In the genomic region with DNA sequence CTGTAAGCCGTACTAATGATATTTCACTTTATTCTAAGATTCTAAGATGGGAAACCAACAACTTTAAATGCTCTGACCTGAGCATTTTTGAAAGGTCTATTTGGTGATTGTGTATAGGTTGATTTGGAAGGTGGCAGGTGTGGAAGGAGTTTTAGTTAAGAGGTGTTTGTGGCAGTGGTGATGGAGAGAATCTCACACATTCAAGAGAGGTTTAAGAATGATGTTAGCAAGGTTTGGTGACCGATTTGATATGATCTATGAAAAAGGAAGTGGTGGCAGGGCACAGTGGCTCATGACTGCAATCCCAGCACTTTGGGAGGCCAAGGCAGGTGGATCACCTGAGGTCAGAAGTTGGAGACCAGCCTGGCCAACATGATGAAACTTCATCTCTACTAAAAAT, we compare ENCODE assay signal across 20 cellular contexts.
A peak's percentile ranks its signal among the peaks of the same experiment; 100 is the strongest.
DNase-seq lines count a peak whose midpoint lies in the region; ATAC-seq lines count a peak whose summit lies in the region.
"Had no signal": no experiment of that assay in that cellular context is flagged by ENCODE, and none has a peak within 500 bp of the region (broad histone marks: within the 10 kb centered on the region; RNA-seq: fewer than 3 reads in every experiment).

No MANE protein-coding gene starts in this region.

- H3K36me3 Mint-ChIP-seq in activated naive CD4-positive, alpha-beta T cell treated with anti-CD3 and anti-CD28 coated beads, Interleukin-2, amount 50 U/mL, for 24 hours: no peaks in the 10 kb centered on the region
- no peaks in the 10 kb centered on the region for H3K36me3 Mint-ChIP-seq in activated naive CD4-positive, alpha-beta T cell treated with anti-CD3 and anti-CD28 coated beads for 36 hours (ENCODE audit: low read depth)
- H3K36me3 Mint-ChIP-seq in T-helper 1 cell treated with Interleukin-12 subunit alpha and Interleukin-12 subunit beta and Interleukin-4 antibody, amounts not matched to agents 30 μg/mL and 1 μg/mL, for 36 hours (ENCODE audit: low read depth): peaks cover 5% of the 10 kb centered on the region
- H3K36me3 Mint-ChIP-seq in central memory CD8-positive, alpha-beta T cell (ENCODE audit: insufficient read depth): peaks cover 5% of the 10 kb centered on the region
- H3K36me3 Mint-ChIP-seq: IgD-negative memory B cell had no signal

- ATAC-seq in central memory CD8-positive, alpha-beta T cell (replicated peaks; ENCODE audit: extremely low read depth, poor library complexity, severe bottlenecking): peak; percentile 81
- ATAC-seq in HG02870 (IDR thresholded peaks at IDR 0.05; ENCODE audit: unreplicated experiment): no peak
- ATAC-seq: gastroesophageal sphincter had no signal

- DNase-seq in activated naive CD4-positive, alpha-beta T cell treated with anti-CD3 and anti-CD28 coated beads for 36 hours: no peak
- peak in 1 of 2 donors; percentile 15 for DNase-seq in central memory CD8-positive, alpha-beta T cell (ENCODE audit: low spot score in 2 of 2)
- DNase-seq in GDM1 (lab: John Stamatoyannopoulos, UW) (no peak), T1000 (lab: John Stamatoyannopoulos, UW) (no peak)
- DNase-seq: activated T-cell treated with anti-CD3 and anti-CD28 coated beads for 4 hours; colonic mucosa; effector CD4-positive, alpha-beta T cell; kidney glomerular epithelial cell; midbrain; NCI-H446 treated with DMSO at 0.1 percent for 48 hours; NCI-H774; SHP77 treated with DMSO at 0.1 percent for 48 hours; sigmoid colon; stimulated activated CD4-positive, alpha-beta T cell treated with anti-CD3 and anti-CD28 coated beads, Interleukin-12 subunit alpha, Interleukin-12 subunit beta, amount 100 ng/mL, for 4 hours had no signal

- H3K9me3 Mint-ChIP-seq in activated naive CD4-positive, alpha-beta T cell treated with anti-CD3 and anti-CD28 coated beads, Interleukin-2, amount 50 U/mL, for 24 hours: no peaks in the 10 kb centered on the region
- H3K9me3 Mint-ChIP-seq in activated naive CD4-positive, alpha-beta T cell treated with anti-CD3 and anti-CD28 coated beads for 36 hours: peaks cover 2% of the 10 kb centered on the region
- no peaks in the 10 kb centered on the region for H3K9me3 Mint-ChIP-seq in T-helper 1 cell treated with Interleukin-12 subunit alpha and Interleukin-12 subunit beta and Interleukin-4 antibody, amounts not matched to agents 30 μg/mL and 1 μg/mL, for 36 hours
- no peaks in the 10 kb centered on the region for H3K9me3 Mint-ChIP-seq in central memory CD8-positive, alpha-beta T cell
- H3K9me3 Mint-ChIP-seq: IgD-negative memory B cell, nephron had no signal

- H3K4me1 Mint-ChIP-seq in activated naive CD4-positive, alpha-beta T cell treated with anti-CD3 and anti-CD28 coated beads, Interleukin-2, amount 50 U/mL, for 24 hours: peaks cover 64% of the 10 kb centered on the region
- peaks cover 48% of the 10 kb centered on the region for H3K4me1 Mint-ChIP-seq in activated naive CD4-positive, alpha-beta T cell treated with anti-CD3 and anti-CD28 coated beads for 36 hours (ENCODE audit: low read depth)
- H3K4me1 Mint-ChIP-seq in T-helper 1 cell treated with Interleukin-12 subunit alpha and Interleukin-12 subunit beta and Interleukin-4 antibody, amounts not matched to agents 30 μg/mL and 1 μg/mL, for 36 hours (ENCODE audit: low read depth): peaks cover 45% of the 10 kb centered on the region
- H3K4me1 Mint-ChIP-seq in central memory CD8-positive, alpha-beta T cell: peaks cover 64% of the 10 kb centered on the region

- CTCF ChIA-PET in activated naive CD4-positive, alpha-beta T cell treated with anti-CD3 and anti-CD28 coated beads for 36 hours (lab: Charles Lee): no interaction called here

- peak overlapping the region; percentile 1 for H3K27ac Mint-ChIP-seq in activated naive CD4-positive, alpha-beta T cell treated with anti-CD3 and anti-CD28 coated beads, Interleukin-2, amount 50 U/mL, for 24 hours
- no peak overlapping the region for H3K27ac Mint-ChIP-seq in activated naive CD4-positive, alpha-beta T cell treated with anti-CD3 and anti-CD28 coated beads for 36 hours
- peak overlapping the region; percentile 88 for H3K27ac Mint-ChIP-seq in T-helper 1 cell treated with Interleukin-12 subunit alpha and Interleukin-12 subunit beta and Interleukin-4 antibody, amounts not matched to agents 30 μg/mL and 1 μg/mL, for 36 hours
- peak overlapping the region; percentile 53 for H3K27ac Mint-ChIP-seq in central memory CD8-positive, alpha-beta T cell (ENCODE audit: low read depth)
- H3K27ac Mint-ChIP-seq: nephron had no signal

- H3K4me3 Mint-ChIP-seq in activated naive CD4-positive, alpha-beta T cell treated with anti-CD3 and anti-CD28 coated beads, Interleukin-2, amount 50 U/mL, for 24 hours: peak overlapping the region; percentile 3
- no peak overlapping the region for H3K4me3 Mint-ChIP-seq in activated naive CD4-positive, alpha-beta T cell treated with anti-CD3 and anti-CD28 coated beads for 36 hours
- peak overlapping the region; percentile 11 for H3K4me3 Mint-ChIP-seq in T-helper 1 cell treated with Interleukin-12 subunit alpha and Interleukin-12 subunit beta and Interleukin-4 antibody, amounts not matched to agents 30 μg/mL and 1 μg/mL, for 36 hours
- H3K4me3 Mint-ChIP-seq in central memory CD8-positive, alpha-beta T cell: peak overlapping the region; percentile 57
- H3K4me3 Mint-ChIP-seq: IgD-negative memory B cell, nephron had no signal

- intact Hi-C loops in activated naive CD4-positive, alpha-beta T cell treated with anti-CD3 and anti-CD28 coated beads for 36 hours (cut with micrococcal nuclease): loop anchor here (1.0 to 10.0 kb wide), 5 partner anchors 21 to 949 kb away; no protein-coding TSS in a partner anchor

- H3K27me3 Mint-ChIP-seq in activated naive CD4-positive, alpha-beta T cell treated with anti-CD3 and anti-CD28 coated beads, Interleukin-2, amount 50 U/mL, for 24 hours: no peaks in the 10 kb centered on the region
- H3K27me3 Mint-ChIP-seq in activated naive CD4-positive, alpha-beta T cell treated with anti-CD3 and anti-CD28 coated beads for 36 hours (ENCODE audit: low read depth): no peaks in the 10 kb centered on the region
- peaks cover 6% of the 10 kb centered on the region for H3K27me3 Mint-ChIP-seq in T-helper 1 cell treated with Interleukin-12 subunit alpha and Interleukin-12 subunit beta and Interleukin-4 antibody, amounts not matched to agents 30 μg/mL and 1 μg/mL, for 36 hours (ENCODE audit: low read depth)
- H3K27me3 Mint-ChIP-seq in central memory CD8-positive, alpha-beta T cell: no peaks in the 10 kb centered on the region
